In genomic region chr17:66789961-66790421, GRCh38 we compare ENCODE assay signal across 1 cellular context.
TF ChIP-seq lines count a peak whose summit lies in the region.

No MANE protein-coding gene starts in this region.

TF ChIP-seq in IMR-90, 13 proteins besides CTCF, POLR2A, EP300 and RAD21 (continued from another document):
- TF ChIP-seq, protein P1, sequence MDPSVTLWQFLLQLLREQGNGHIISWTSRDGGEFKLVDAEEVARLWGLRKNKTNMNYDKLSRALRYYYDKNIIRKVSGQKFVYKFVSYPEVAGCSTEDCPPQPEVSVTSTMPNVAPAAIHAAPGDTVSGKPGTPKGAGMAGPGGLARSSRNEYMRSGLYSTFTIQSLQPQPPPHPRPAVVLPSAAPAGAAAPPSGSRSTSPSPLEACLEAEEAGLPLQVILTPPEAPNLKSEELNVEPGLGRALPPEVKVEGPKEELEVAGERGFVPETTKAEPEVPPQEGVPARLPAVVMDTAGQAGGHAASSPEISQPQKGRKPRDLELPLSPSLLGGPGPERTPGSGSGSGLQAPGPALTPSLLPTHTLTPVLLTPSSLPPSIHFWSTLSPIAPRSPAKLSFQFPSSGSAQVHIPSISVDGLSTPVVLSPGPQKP (IDR thresholded peaks at IDR 0.05; ENCODE audit: borderline replicate concordance, low read depth, low read length): no peak
- no peak for TF ChIP-seq BHLHE40 (IDR thresholded peaks at IDR 0.05; ENCODE audit: low read depth, low read length)
- no peak for TF ChIP-seq CEBPB (IDR thresholded peaks at IDR 0.05; ENCODE audit: low read depth, low read length)
- no peak for TF ChIP-seq CHD1 (IDR thresholded peaks at IDR 0.05; ENCODE audit: low read depth, low read length)
